ENCODE assay signal across 20 cellular contexts in genomic region chr2:172953411-172953810, GRCh38.
DNase-seq lines count a peak whose midpoint lies in the region; ATAC-seq and TF ChIP-seq lines count a peak whose summit lies in the region.
"Had no signal": no experiment of that assay in that cellular context is flagged by ENCODE, and none has a peak within 500 bp of the region (broad histone marks: within the 10 kb centered on the region; RNA-seq: fewer than 3 reads in every experiment).

No MANE protein-coding gene starts in this region.

- TF ChIP-seq CTCF in HFFc6 (IDR thresholded peaks at IDR 0.05) = no peak
- TF ChIP-seq CTCF in chondrocyte (IDR thresholded peaks at IDR 0.05) = no peak
- TF ChIP-seq CTCF in retinal pigment epithelial cell (conservative IDR thresholded peaks at IDR 0.05; ENCODE audit: low read depth, low read length) = no peak
- TF ChIP-seq CTCF in Peyer's patch (IDR thresholded peaks at IDR 0.05) = no peak

- H3K36me3 ChIP-seq in Peyer's patch = no peaks in the 10 kb centered on the region
- H3K36me3 ChIP-seq: BLaER1 treated with 17β-estradiol and CSF1 and Interleukin-3, amounts not matched to agents 10 nM and 100 nM; SJCRH30 had no signal

- H3K27ac ChIP-seq in Peyer's patch = no peak overlapping the region
- H3K27ac ChIP-seq: 22Rv1; BLaER1 treated with 17β-estradiol and CSF1 and Interleukin-3, amounts not matched to agents 10 nM and 100 nM; KMS-11; SJCRH30 had no signal

- no peak for TF ChIP-seq POLR2A in Peyer's patch (IDR thresholded peaks at IDR 0.05)

- H3K4me1 Mint-ChIP-seq in HFFc6 (ENCODE audit: low read depth) = peaks cover 36% of the 10 kb centered on the region
- peaks cover 40% of the 10 kb centered on the region for H3K4me1 Mint-ChIP-seq in chondrocyte (ENCODE audit: low read depth)

- no peaks in the 10 kb centered on the region for H3K36me3 Mint-ChIP-seq in HFFc6 (ENCODE audit: low read depth)
- H3K36me3 Mint-ChIP-seq in chondrocyte (ENCODE audit: low read depth) = no peaks in the 10 kb centered on the region
- H3K36me3 Mint-ChIP-seq: CD8-positive, alpha-beta T cell had no signal

- no peaks in the 10 kb centered on the region for H3K27me3 ChIP-seq in Peyer's patch
- H3K27me3 ChIP-seq: BLaER1 treated with 17β-estradiol and CSF1 and Interleukin-3, amounts not matched to agents 10 nM and 100 nM; SJCRH30 had no signal

- no peaks in the 10 kb centered on the region for H3K9me3 ChIP-seq in Peyer's patch
- H3K9me3 ChIP-seq: SJCRH30 had no signal

- no peaks in the 10 kb centered on the region for H3K9me3 Mint-ChIP-seq in HFFc6
- H3K9me3 Mint-ChIP-seq in chondrocyte (ENCODE audit: low read depth) = no peaks in the 10 kb centered on the region
- H3K9me3 Mint-ChIP-seq: CD8-positive, alpha-beta T cell; H9 had no signal

- H3K4me3 ChIP-seq in retinal pigment epithelial cell (ENCODE audit: low read length) (no peak overlapping the region), Peyer's patch (no peak overlapping the region)
- H3K4me3 ChIP-seq: BLaER1 treated with 17β-estradiol and CSF1 and Interleukin-3, amounts not matched to agents 10 nM and 100 nM; SJCRH30 had no signal

- H3K27me3 Mint-ChIP-seq in HFFc6 (ENCODE audit: insufficient read depth) = no peaks in the 10 kb centered on the region; the same call in 1 of the 2 replicates
- H3K27me3 Mint-ChIP-seq in chondrocyte (ENCODE audit: low read depth) = no peaks in the 10 kb centered on the region

- no peak for ATAC-seq in HG03469 (IDR thresholded peaks at IDR 0.05; ENCODE audit: unreplicated experiment)
- ATAC-seq: CD8-positive, alpha-beta T cell had no signal

- DNase-seq in NCI-H82 (lab: John Stamatoyannopoulos, UW) (peak; percentile 10), NCI-H82 treated with DMSO at 0.1 percent for 48 hours (lab: John Stamatoyannopoulos, UW; ENCODE audit: unreplicated experiment) (no peak), HFFc6 (peak; percentile 24), chondrocyte (ENCODE audit: low spot score) (no peak), retinal pigment epithelial cell (ENCODE audit: low read depth) (peak; percentile 34), Peyer's patch (no peak), NCI-H2171 (lab: John Stamatoyannopoulos, UW) (no peak)
- DNase-seq: ACHN; CD8-positive, alpha-beta T cell; DND-41; H9; NCI-H1694; NCI-H2081; NCI-H2171 treated with DMSO at 0.1 percent for 48 hours; NCI-H524 treated with DMSO at 0.1 percent for 48 hours; SJCRH30 had no signal

- peak overlapping the region; percentile 81 for H3K27ac Mint-ChIP-seq in HFFc6
- H3K27ac Mint-ChIP-seq in chondrocyte (ENCODE audit: unreplicated experiment) = peak overlapping the region; percentile 96
- H3K27ac Mint-ChIP-seq: CD8-positive, alpha-beta T cell; H9 had no signal

- H3K4me1 ChIP-seq in Peyer's patch = no peaks in the 10 kb centered on the region
- H3K4me1 ChIP-seq: SJCRH30 had no signal

- H3K4me3 Mint-ChIP-seq in HFFc6 = peak overlapping the region; percentile 10; the same call in 1 of the 2 replicates
- H3K4me3 Mint-ChIP-seq in chondrocyte (ENCODE audit: unreplicated experiment) = no peak overlapping the region
- H3K4me3 Mint-ChIP-seq: CD8-positive, alpha-beta T cell; H9 had no signal

Comparison
In these comparisons a context has a peak if more than half of its experiments do, and no peak if none do; other contexts are left out.
1. DNase-seq: peak in NCI-H82 (single experiment), HFFc6 (single experiment) and retinal pigment epithelial cell (single experiment); none in NCI-H82 treated with DMSO at 0.1 percent for 48 hours (single experiment), chondrocyte (single experiment), Peyer's patch (0 of 3) and NCI-H2171 (single experiment).